20 cellular contexts compared by ENCODE assay signal in the genomic region with DNA sequence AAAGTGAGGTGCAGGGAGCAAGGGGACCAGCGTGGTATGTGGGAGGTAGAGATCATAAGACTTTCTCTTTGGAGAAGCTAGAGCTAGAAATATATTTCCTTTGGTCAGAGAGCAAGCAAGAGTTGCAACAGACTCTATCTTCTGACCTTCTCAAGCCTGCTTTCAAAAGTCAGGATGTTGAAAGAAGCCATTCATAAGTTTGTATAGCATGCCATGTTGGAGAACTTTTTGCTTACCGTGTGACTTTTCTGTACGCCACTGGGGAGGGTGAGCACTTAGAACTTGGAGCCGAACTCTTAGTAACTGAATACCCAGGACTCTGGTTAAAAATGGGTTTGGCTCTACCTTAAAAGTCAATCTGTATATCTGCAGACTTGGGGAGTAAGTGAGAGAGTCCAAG. TPM values are rescaled to one million over a fixed set of nuclear protein-coding genes. Genes with fewer than 3 reads are reported as not detected.
DNase-seq lines count a peak whose midpoint lies in the region; ATAC-seq and TF ChIP-seq lines count a peak whose summit lies in the region.
"Had no signal": no experiment of that assay in that cellular context is flagged by ENCODE, and none has a peak within 500 bp of the region (broad histone marks: within the 10 kb centered on the region; RNA-seq: fewer than 3 reads in every experiment).

No MANE protein-coding gene starts in this region.

- no peaks in the 10 kb centered on the region for H3K36me3 Mint-ChIP-seq in CD4-positive, CD25-positive, alpha-beta regulatory T cell
- H3K36me3 Mint-ChIP-seq in endothelial cell (ENCODE audit: low read depth, unreplicated experiment): peaks cover 8% of the 10 kb centered on the region

- H3K4me3 ChIP-seq in CD4-positive, CD25-positive, alpha-beta regulatory T cell (ENCODE audit: low read depth, low read length): no peak overlapping the region
- H3K4me3 ChIP-seq: A549, BLaER1, PC-9 had no signal

- no peak overlapping the region for H3K4me3 Mint-ChIP-seq in CD4-positive, CD25-positive, alpha-beta regulatory T cell
- H3K4me3 Mint-ChIP-seq in endothelial cell (ENCODE audit: unreplicated experiment): peak overlapping the region; percentile 39

- no peaks in the 10 kb centered on the region for H3K36me3 ChIP-seq in CD4-positive, CD25-positive, alpha-beta regulatory T cell (ENCODE audit: control insufficient read depth, insufficient read depth, low read length)
- H3K36me3 ChIP-seq: BLaER1 had no signal

- H3K4me1 ChIP-seq in CD4-positive, CD25-positive, alpha-beta regulatory T cell (ENCODE audit: control insufficient read depth, insufficient read depth, low read length, poor library complexity, severe bottlenecking): peaks cover 25% of the 10 kb centered on the region

- peaks cover 0 to 2% (median 0%) of the 10 kb centered on the region in 7 donors for H3K9me3 Mint-ChIP-seq in CD4-positive, CD25-positive, alpha-beta regulatory T cell
- no peaks in the 10 kb centered on the region for H3K9me3 Mint-ChIP-seq in endothelial cell (ENCODE audit: unreplicated experiment)

- no peaks in the 10 kb centered on the region for H3K27me3 Mint-ChIP-seq in CD4-positive, CD25-positive, alpha-beta regulatory T cell
- H3K27me3 Mint-ChIP-seq in endothelial cell (ENCODE audit: unreplicated experiment): peaks cover 5% of the 10 kb centered on the region

- H3K4me1 Mint-ChIP-seq in CD4-positive, CD25-positive, alpha-beta regulatory T cell: peaks cover 12 to 56% (median 21%) of the 10 kb centered on the region in 4 donors
- H3K4me1 Mint-ChIP-seq in endothelial cell (ENCODE audit: unreplicated experiment): peaks cover 25% of the 10 kb centered on the region

- H3K27me3 ChIP-seq in CD4-positive, CD25-positive, alpha-beta regulatory T cell (ENCODE audit: control insufficient read depth, insufficient read depth, low read length): no peaks in the 10 kb centered on the region
- H3K27me3 ChIP-seq: BLaER1 had no signal

- no peak for ATAC-seq in CD4-positive, CD25-positive, alpha-beta regulatory T cell (ENCODE audit: low read depth in 2 of 2)
- peak; percentile 56 for ATAC-seq in omental fat pad (ENCODE audit: low FRiP score)
- ATAC-seq in HG03460 (IDR thresholded peaks at IDR 0.05; ENCODE audit: unreplicated experiment): no peak
- ATAC-seq: A549, HCT116 had no signal

- no peak for DNase-seq in CD4-positive, CD25-positive, alpha-beta regulatory T cell
- DNase-seq in MV-4-11 (lab: John Stamatoyannopoulos, UW) (peak; percentile 4), endothelial cell (ENCODE audit: low spot score) (no peak), omental fat pad (ENCODE audit: low spot score) (no peak), NK-92 (lab: John Stamatoyannopoulos, UW; ENCODE audit: unreplicated experiment) (no peak), AG20443 (ENCODE audit: low spot score) (no peak)
- DNase-seq: DMS79 treated with DMSO at 0.1 percent for 48 hours, GOT3, KBM-7, NCI-H1694 treated with DMSO at 0.1 percent for 48 hours, NCI-H345, NCI-H524 treated with DMSO at 0.1 percent for 48 hours, PC-9, SIG-M5 had no signal

- TF ChIP-seq CTCF in endothelial cell (IDR thresholded peaks at IDR 0.05; ENCODE audit: unreplicated experiment) (no peak), omental fat pad (IDR thresholded peaks at IDR 0.05) (no peak)

- H3K9me3 ChIP-seq in CD4-positive, CD25-positive, alpha-beta regulatory T cell (ENCODE audit: control insufficient read depth in 2 of 2, low read length in 2 of 2): no peaks in the 10 kb centered on the region
- H3K9me3 ChIP-seq: A549, BLaER1 had no signal

- peak overlapping the region; percentile 5 to 45 (median 36) for H3K27ac Mint-ChIP-seq in CD4-positive, CD25-positive, alpha-beta regulatory T cell
- no peak overlapping the region for H3K27ac Mint-ChIP-seq in endothelial cell (ENCODE audit: unreplicated experiment)

- no peak overlapping the region for H3K27ac ChIP-seq in CD4-positive, CD25-positive, alpha-beta regulatory T cell (ENCODE audit: insufficient read depth, low read length, poor library complexity, severe bottlenecking)
- H3K27ac ChIP-seq: A549, BLaER1, PC-9, RWPE1 had no signal

RNA-seq across cellular contexts. Expression of gene ISM1, which starts 30.5 kb away (rescaled TPM):
- 0.67 TPM for total RNA-seq in CD4-positive, CD25-positive, alpha-beta regulatory T cell
- 1 to 10 TPM in 1 of 4 donors, under 1 TPM in 3; 0.38 to 2.4 (median 0.67) TPM for polyA plus RNA-seq in CD4-positive, CD25-positive, alpha-beta regulatory T cell
- 23.8 TPM for total RNA-seq in endothelial cell (ENCODE audit: unreplicated experiment)
- total RNA-seq in omental fat pad: 1 to 10 TPM; 1.6 to 7.9 (median 4.3) TPM
- total RNA-seq: G401, PC-9 had no signal
